In the genomic region with DNA sequence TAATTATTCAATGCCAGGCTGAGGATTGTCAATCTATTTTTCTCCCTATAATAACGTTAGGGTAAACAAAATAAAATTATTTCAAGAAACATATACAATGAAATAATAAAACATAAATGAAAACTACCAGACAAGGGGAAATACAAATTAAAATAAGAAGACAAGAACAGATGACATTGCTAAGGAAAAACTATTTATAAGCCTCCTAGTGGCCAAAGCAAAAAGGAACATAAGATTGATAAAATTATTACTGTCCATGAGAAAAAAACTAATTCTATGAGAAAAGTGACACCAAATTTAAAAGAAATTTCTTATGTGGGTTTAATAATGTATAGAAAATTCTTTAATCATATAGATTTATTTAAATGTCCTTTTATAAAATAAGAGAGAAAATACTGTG, we compare ENCODE assay signal across 19 cellular contexts.
A peak's percentile ranks its signal among the peaks of the same experiment; 100 is the strongest.
DNase-seq lines count a peak whose midpoint lies in the region; ATAC-seq and TF ChIP-seq lines count a peak whose summit lies in the region.
"Had no signal": no experiment of that assay in that cellular context is flagged by ENCODE, and none has a peak within 500 bp of the region (broad histone marks: within the 10 kb centered on the region; RNA-seq: fewer than 3 reads in every experiment).

No MANE protein-coding gene starts in this region.

- CTCF ChIA-PET in SK-N-SH (lab: Yijun Ruan, JAX): no interaction called here

- H2AFZ ChIP-seq in SK-N-SH (ENCODE audit: low read depth): no peak overlapping the region
- H2AFZ ChIP-seq: parathyroid adenoma had no signal

- no peaks in the 10 kb centered on the region for H3K79me2 ChIP-seq in SK-N-SH (ENCODE audit: insufficient read depth)
- H3K79me2 ChIP-seq: parathyroid adenoma had no signal

- H3K36me3 ChIP-seq in SK-N-SH (replicated peaks in 1 of 2; ENCODE audit: control insufficient read depth in 1 of 2, insufficient read depth in 2 of 2, low read length in 1 of 2) (no peaks in the 10 kb centered on the region), testis (ENCODE audit: low read depth, missing control alignments) (no peaks in the 10 kb centered on the region)
- H3K36me3 ChIP-seq: gastrocnemius medialis, left ventricle myocardium inferior, Peyer's patch, transverse colon had no signal

- no peak for TF ChIP-seq EP300 in SK-N-SH (IDR thresholded peaks at IDR 0.05; ENCODE audit: borderline replicate concordance in 1 of 2, low read depth in 1 of 2, low read length in 1 of 2)

- no peak for ATAC-seq in SK-N-SH treated with all-trans-retinoic acid at 6 μM for 48 hours
- no peak for ATAC-seq in HG03045 (IDR thresholded peaks at IDR 0.05; ENCODE audit: unreplicated experiment)
- ATAC-seq: gastrocnemius medialis; stimulated activated memory B cell treated with anti-CD40 and anti-IgM and Interleukin-4, amounts not matched to agents 10 μg/mL and 1 μg/mL and 100 μg/mL, for 72 hours had no signal

- DNase-seq in SK-N-SH (no peak), Kasumi-1 (lab: John Stamatoyannopoulos, UW) (peak; percentile 4 to 41), fibroblast of mammary gland (ENCODE audit: low read depth) (no peak), testis (no peak)
- no peak for DNase-seq in activated naive CD4-positive, alpha-beta T cell treated with Interleukin-2 at 50 U/mL for 16 hours
- DNase-seq in stimulated activated CD4-positive, alpha-beta T cell treated with anti-CD3 and anti-CD28 coated beads, Interleukin-15, amount 100 ng/mL, for 24 hours: no peak
- DNase-seq: activated CD4-positive, alpha-beta T cell treated with anti-CD3 and anti-CD28 coated beads, Interleukin-2, amount 10 ng/mL, durations not matched to agents 24 days and 14 days; activated T-cell treated with anti-CD3 and anti-CD28 coated beads, Interleukin-2, amount 50 U/mL, for 24 hours; effector CD8-positive, alpha-beta T cell; gastrocnemius medialis; left ventricle myocardium inferior; NCI-H2081; NCI-H526 treated with DMSO at 0.1 percent for 48 hours; Peyer's patch; transverse colon had no signal

- intact Hi-C loops in testis (cut with DNase I; ENCODE audit: low total_unique reads): no loop called here

- H3F3A ChIP-seq in SK-N-SH (replicated peaks; ENCODE audit: insufficient read depth): no peaks in the 10 kb centered on the region

- TF ChIP-seq POLR2A in testis (IDR thresholded peaks at IDR 0.05): no peak

- no peak overlapping the region for H3K27ac ChIP-seq in SK-N-SH (ENCODE audit: low read depth in 2 of 2, low read length in 1 of 2)
- H3K27ac ChIP-seq in testis: no peak overlapping the region
- H3K27ac ChIP-seq: gastrocnemius medialis, left ventricle myocardium inferior, parathyroid adenoma, Peyer's patch, transverse colon had no signal

- WGBS in SK-N-SH (ENCODE audit: low lambda C conversion rate): 10% methylated on average over 1 of the region's 1 CpG
- 70 to 79% methylated on average over 1 of the region's 1 CpG for WGBS in testis, 2 donors

- no peak overlapping the region for H3K4me2 ChIP-seq in SK-N-SH

- POLR2A ChIA-PET in SK-N-SH (lab: Yijun Ruan, JAX): no interaction called here

- H3K9me3 ChIP-seq in SK-N-SH: no peaks in the 10 kb centered on the region
- no peaks in the 10 kb centered on the region for H3K9me3 ChIP-seq in testis
- H3K9me3 ChIP-seq: gastrocnemius medialis, left ventricle myocardium inferior, Peyer's patch, transverse colon had no signal

- H4K20me1 ChIP-seq in SK-N-SH (ENCODE audit: insufficient read depth): no peaks in the 10 kb centered on the region

- peak; percentile 37; the same call in 1 of the 2 replicates for TF ChIP-seq CTCF in SK-N-SH (IDR thresholded peaks at IDR 0.05)
- TF ChIP-seq CTCF in fibroblast of mammary gland (conservative IDR thresholded peaks at IDR 0.05; ENCODE audit: control insufficient read depth, insufficient read depth, low read depth, low read length): peak; percentile 28
- TF ChIP-seq CTCF in testis (IDR thresholded peaks at IDR 0.05): peak in 2 of 3 experiments; percentile 2 to 48

- no peak for TF ChIP-seq RAD21 in SK-N-SH (IDR thresholded peaks at IDR 0.05; ENCODE audit: low read length)

- H3K4me3 ChIP-seq in SK-N-SH (ENCODE audit: low read depth in 2 of 2, low read length in 1 of 2) (no peak overlapping the region), fibroblast of mammary gland (ENCODE audit: control insufficient read depth, low read depth, low read length) (no peak overlapping the region), testis (no peak overlapping the region)
- H3K4me3 ChIP-seq: gastrocnemius medialis, left ventricle myocardium inferior, Peyer's patch, transverse colon had no signal

- no peak overlapping the region for H3K9ac ChIP-seq in SK-N-SH
- H3K9ac ChIP-seq: parathyroid adenoma had no signal

- H3K4me1 ChIP-seq in SK-N-SH (ENCODE audit: control insufficient read depth in 1 of 2, insufficient read depth in 2 of 2, low read depth in 1 of 2, low read length in 1 of 2) (no peaks in the 10 kb centered on the region), testis (no peaks in the 10 kb centered on the region)
- H3K4me1 ChIP-seq: gastrocnemius medialis, parathyroid adenoma, Peyer's patch, transverse colon had no signal

- H3K27me3 ChIP-seq in SK-N-SH (ENCODE audit: insufficient read depth) (no peaks in the 10 kb centered on the region), testis (no peaks in the 10 kb centered on the region)
- H3K27me3 ChIP-seq: gastrocnemius medialis, Peyer's patch, transverse colon had no signal

- H3K9me2 ChIP-seq in SK-N-SH: no peaks in the 10 kb centered on the region

TF ChIP-seq in SK-N-SH, 30 proteins besides CTCF, POLR2A, EP300 and RAD21 (continues in another document):
- TF ChIP-seq NFIC (IDR thresholded peaks at IDR 0.05; ENCODE audit: borderline replicate concordance) (no peak), EZH2phosphoT487 (IDR thresholded peaks at IDR 0.05; ENCODE audit: borderline replicate concordance, low read depth) (no peak), USF1 (IDR thresholded peaks at IDR 0.05; ENCODE audit: borderline replicate concordance, low read depth) (no peak), FOSL2 (IDR thresholded peaks at IDR 0.05; ENCODE audit: borderline replicate concordance, low read depth) (no peak), MAX (IDR thresholded peaks at IDR 0.05; ENCODE audit: low read depth) (no peak), TCF12 (IDR thresholded peaks at IDR 0.05) (no peak)
- TF ChIP-seq, protein P1, sequence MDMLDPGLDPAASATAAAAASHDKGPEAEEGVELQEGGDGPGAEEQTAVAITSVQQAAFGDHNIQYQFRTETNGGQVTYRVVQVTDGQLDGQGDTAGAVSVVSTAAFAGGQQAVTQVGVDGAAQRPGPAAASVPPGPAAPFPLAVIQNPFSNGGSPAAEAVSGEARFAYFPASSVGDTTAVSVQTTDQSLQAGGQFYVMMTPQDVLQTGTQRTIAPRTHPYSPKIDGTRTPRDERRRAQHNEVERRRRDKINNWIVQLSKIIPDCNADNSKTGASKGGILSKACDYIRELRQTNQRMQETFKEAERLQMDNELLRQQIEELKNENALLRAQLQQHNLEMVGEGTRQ (IDR thresholded peaks at IDR 0.05; ENCODE audit: borderline replicate concordance, low read depth, low read length): no peak

TF ChIP-seq in SK-N-SH treated with all-trans-retinoic acid at 6 μM for 48 hours, 23 proteins besides CTCF, POLR2A, EP300 and RAD21:
- TF ChIP-seq, protein P2, sequence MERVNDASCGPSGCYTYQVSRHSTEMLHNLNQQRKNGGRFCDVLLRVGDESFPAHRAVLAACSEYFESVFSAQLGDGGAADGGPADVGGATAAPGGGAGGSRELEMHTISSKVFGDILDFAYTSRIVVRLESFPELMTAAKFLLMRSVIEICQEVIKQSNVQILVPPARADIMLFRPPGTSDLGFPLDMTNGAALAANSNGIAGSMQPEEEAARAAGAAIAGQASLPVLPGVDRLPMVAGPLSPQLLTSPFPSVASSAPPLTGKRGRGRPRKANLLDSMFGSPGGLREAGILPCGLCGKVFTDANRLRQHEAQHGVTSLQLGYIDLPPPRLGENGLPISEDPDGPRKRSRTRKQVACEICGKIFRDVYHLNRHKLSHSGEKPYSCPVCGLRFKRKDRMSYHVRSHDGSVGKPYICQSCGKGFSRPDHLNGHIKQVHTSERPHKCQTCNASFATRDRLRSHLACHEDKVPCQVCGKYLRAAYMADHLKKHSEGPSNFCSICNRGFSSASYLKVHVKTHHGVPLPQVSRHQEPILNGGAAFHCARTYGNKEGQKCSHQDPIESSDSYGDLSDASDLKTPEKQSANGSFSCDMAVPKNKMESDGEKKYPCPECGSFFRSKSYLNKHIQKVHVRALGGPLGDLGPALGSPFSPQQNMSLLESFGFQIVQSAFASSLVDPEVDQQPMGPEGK (CRISPR knock-in tag; IDR thresholded peaks at IDR 0.05; ENCODE audit: borderline replicate concordance): no peak
- no peak for TF ChIP-seq CSDC2 (CRISPR knock-in tag; IDR thresholded peaks at IDR 0.05)
- no peak for TF ChIP-seq SNAI2 (CRISPR knock-in tag; IDR thresholded peaks at IDR 0.05)
- no peak for TF ChIP-seq ARNTL (CRISPR knock-in tag; IDR thresholded peaks at IDR 0.05; ENCODE audit: borderline replicate concordance, low read depth)
- TF ChIP-seq ZNF70 (CRISPR knock-in tag; IDR thresholded peaks at IDR 0.05): no peak
- no peak for TF ChIP-seq ZFP3 (CRISPR knock-in tag; IDR thresholded peaks at IDR 0.05)
- TF ChIP-seq ZNF8 (CRISPR knock-in tag; IDR thresholded peaks at IDR 0.05): no peak
- TF ChIP-seq RARB (CRISPR knock-in tag; IDR thresholded peaks at IDR 0.05): no peak
- TF ChIP-seq ESRRG (CRISPR knock-in tag; IDR thresholded peaks at IDR 0.05): no peak
- TF ChIP-seq CREB5 (CRISPR knock-in tag; IDR thresholded peaks at IDR 0.05; ENCODE audit: low read depth): no peak
- no peak for TF ChIP-seq ZNF565 (CRISPR knock-in tag; conservative IDR thresholded peaks at IDR 0.05; ENCODE audit: low read depth)

Comparison
In these comparisons a context has a peak if more than half of its experiments do, and no peak if none do; other contexts are left out.
1. DNase-seq: peak in Kasumi-1 (2 of 2); none in SK-N-SH (single experiment), fibroblast of mammary gland (single experiment), testis (single experiment), activated naive CD4-positive, alpha-beta T cell treated with Interleukin-2 at 50 U/mL for 16 hours (single experiment) and stimulated activated CD4-positive, alpha-beta T cell treated with anti-CD3 and anti-CD28 coated beads, Interleukin-15, amount 100 ng/mL, for 24 hours (single experiment).
2. Peak in every context shown above with its lines, with median percentiles within 50 percentile points of each other: CTCF ChIP-seq.